22 cellular contexts compared by ENCODE assay signal in the genomic region with DNA sequence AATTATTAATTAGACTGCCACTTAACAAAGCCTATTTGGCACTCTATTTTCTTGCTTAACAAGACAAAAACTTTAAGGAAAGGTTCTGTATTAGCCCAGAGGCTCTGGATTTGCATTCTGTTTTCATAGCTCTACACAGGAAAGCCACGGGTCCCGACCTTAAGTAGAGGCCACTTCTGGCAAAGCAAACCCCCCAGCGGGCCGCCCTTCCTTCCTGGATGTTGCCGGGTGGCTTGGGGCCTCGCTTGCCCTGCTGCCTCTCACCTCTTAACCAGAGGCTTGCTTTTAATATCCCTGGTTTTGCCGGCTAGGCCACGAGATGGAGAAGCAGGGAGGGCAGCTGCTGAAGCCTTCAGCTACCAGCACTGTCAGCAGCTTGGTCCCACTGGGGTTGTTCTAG. TPM values are rescaled to one million over a fixed set of nuclear protein-coding genes. Genes with fewer than 3 reads are reported as not detected.
"Had no signal": no experiment of that assay in that cellular context is flagged by ENCODE, and none has a peak within 500 bp of the region (broad histone marks: within the 10 kb centered on the region; RNA-seq: fewer than 3 reads in every experiment).

No MANE protein-coding gene starts in this region.

- H3K27me3 ChIP-seq: ovary had no signal

- H3K9me3 ChIP-seq: colonic mucosa, ovary, psoas muscle, sigmoid colon had no signal

- ATAC-seq: activated naive CD8-positive, alpha-beta T cell treated with anti-CD3 and anti-CD28 coated beads, Interleukin-2, amount 50 U/mL, for 24 hours; activated T-helper 17 cell treated with anti-CD3 and anti-CD28 coated beads, Interleukin-2, amount 50 U/mL, for 72 hours; left colon; psoas muscle; stimulated activated naive B cell treated with anti-CD40 and anti-IgM and Interleukin-4, amounts not matched to agents 10 μg/mL and 1 μg/mL and 100 μg/mL, for 72 hours had no signal

- H3K27ac Mint-ChIP-seq: activated B cell treated with CpG ODN at 0.5 μM for 24 hours; activated CD4-positive, alpha-beta memory T cell treated with anti-CD3 and anti-CD28 coated beads, Interleukin-2, amount 10 ng/mL, durations not matched to agents 7 days and 5 days; activated naive CD8-positive, alpha-beta T cell treated with anti-CD3 and anti-CD28 coated beads, Interleukin-2, amount 50 U/mL, for 24 hours; activated T-helper 17 cell treated with anti-CD3 and anti-CD28 coated beads, Interleukin-2, amount 50 U/mL, for 72 hours; stimulated activated naive B cell treated with anti-CD40 and anti-IgM and Interleukin-4, amounts not matched to agents 10 μg/mL and 1 μg/mL and 100 μg/mL, for 72 hours had no signal

- H3K4me3 Mint-ChIP-seq: activated B cell treated with CpG ODN at 0.5 μM for 24 hours; activated CD4-positive, alpha-beta memory T cell treated with anti-CD3 and anti-CD28 coated beads, Interleukin-2, amount 10 ng/mL, durations not matched to agents 7 days and 5 days; activated naive CD8-positive, alpha-beta T cell treated with anti-CD3 and anti-CD28 coated beads, Interleukin-2, amount 50 U/mL, for 24 hours; activated T-helper 17 cell treated with anti-CD3 and anti-CD28 coated beads, Interleukin-2, amount 50 U/mL, for 72 hours; central memory CD8-positive, alpha-beta T cell; naive B cell; stimulated activated naive B cell treated with anti-CD40 and anti-IgM and Interleukin-4, amounts not matched to agents 10 μg/mL and 1 μg/mL and 100 μg/mL, for 72 hours had no signal

- DNase-seq: activated B cell treated with CpG ODN at 0.5 μM for 24 hours; activated CD4-positive, alpha-beta memory T cell treated with anti-CD3 and anti-CD28 coated beads, Interleukin-2, amount 10 ng/mL, durations not matched to agents 7 days and 5 days; activated CD4-positive, alpha-beta T cell treated with anti-CD3 and anti-CD28 coated beads for 4 hours; activated naive CD4-positive, alpha-beta T cell; activated naive CD8-positive, alpha-beta T cell treated with anti-CD3 and anti-CD28 coated beads, Interleukin-2, amount 50 U/mL, for 24 hours; activated T-cell treated with anti-CD3 and anti-CD28 coated beads, Interleukin-2, amount 50 U/mL, for 1 hour; aorta; brain microvascular endothelial cell; colonic mucosa; effector CD4-positive, alpha-beta T cell; foreskin fibroblast; left colon; naive B cell; ovary; sigmoid colon; stimulated activated naive B cell treated with anti-CD40 and anti-IgM and Interleukin-4, amounts not matched to agents 10 μg/mL and 1 μg/mL and 100 μg/mL, for 72 hours had no signal

- H3K9me3 Mint-ChIP-seq: activated B cell treated with CpG ODN at 0.5 μM for 24 hours; activated CD4-positive, alpha-beta memory T cell treated with anti-CD3 and anti-CD28 coated beads, Interleukin-2, amount 10 ng/mL, durations not matched to agents 7 days and 5 days; activated naive CD8-positive, alpha-beta T cell treated with anti-CD3 and anti-CD28 coated beads, Interleukin-2, amount 50 U/mL, for 24 hours; activated T-helper 17 cell treated with anti-CD3 and anti-CD28 coated beads, Interleukin-2, amount 50 U/mL, for 72 hours; central memory CD8-positive, alpha-beta T cell; naive B cell; stimulated activated naive B cell treated with anti-CD40 and anti-IgM and Interleukin-4, amounts not matched to agents 10 μg/mL and 1 μg/mL and 100 μg/mL, for 72 hours had no signal

- H3K27ac ChIP-seq: brain microvascular endothelial cell, colonic mucosa, hepatocyte, ovary, psoas muscle, sigmoid colon had no signal

- H3K36me3 Mint-ChIP-seq: naive B cell; stimulated activated naive B cell treated with anti-CD40 and anti-IgM and Interleukin-4, amounts not matched to agents 10 μg/mL and 1 μg/mL and 100 μg/mL, for 72 hours had no signal

- H3K4me3 ChIP-seq: colonic mucosa, hepatocyte, ovary, psoas muscle, sigmoid colon had no signal

RNA-seq across cellular contexts. Expression of gene RTN4RL1, which starts 4.4 kb away (rescaled TPM):
- total RNA-seq: activated B cell treated with CpG ODN at 0.5 μM for 24 hours, glomerular endothelial cell, mononuclear cell had no signal
